10 cellular contexts compared by ENCODE assay signal in genomic region chr6:11766589-11767450, GRCh38. TPM values are rescaled to one million over a fixed set of nuclear protein-coding genes. Genes with fewer than 3 reads are reported as not detected.
A peak's percentile ranks its signal among the peaks of the same experiment; 100 is the strongest.
DNase-seq lines count a peak whose midpoint lies in the region; TF ChIP-seq lines count a peak whose summit lies in the region.
"Had no signal": no experiment of that assay in that cellular context is flagged by ENCODE, and none has a peak within 500 bp of the region (broad histone marks: within the 10 kb centered on the region; RNA-seq: fewer than 3 reads in every experiment).

No MANE protein-coding gene starts in this region.

- H3F3A ChIP-seq in PC-9 (ENCODE audit: insufficient read depth, low read depth): peaks cover 60% of the 10 kb centered on the region

- H3K4me3 Mint-ChIP-seq in glutamatergic neuron (ENCODE audit: unreplicated experiment): no peak overlapping the region
- H3K4me3 Mint-ChIP-seq: activated CD8-positive, alpha-beta memory T cell treated with anti-CD3 and anti-CD28 coated beads, Interleukin-2, amount 10 ng/mL, durations not matched to agents 7 days and 5 days; stimulated activated effector memory CD8-positive, alpha-beta T cell treated with anti-CD3 and anti-CD28 coated beads, Interleukin-12 subunit alpha, Interleukin-12 subunit beta, amount 100 ng/mL, for 72 hours had no signal

- DNase-seq in COLO829 (ENCODE audit: low spot score) (peak; percentile 91), PC-9 (peak; percentile 61 to 99), epithelial cell of esophagus (ENCODE audit: low read depth) (peak; percentile 95), non-pigmented ciliary epithelial cell (ENCODE audit: low read depth) (peak; percentile 96), glutamatergic neuron (no peak), HEK293T (ENCODE audit: extremely low spot score) (no peak), inferior parietal cortex (ENCODE audit: extremely low spot score) (no peak), DMS 273 treated with DMSO at 0.1 percent for 48 hours (lab: John Stamatoyannopoulos, UW) (no peak)
- DNase-seq: activated CD8-positive, alpha-beta memory T cell treated with anti-CD3 and anti-CD28 coated beads, Interleukin-2, amount 10 ng/mL, durations not matched to agents 7 days and 5 days had no signal

- no peaks in the 10 kb centered on the region for H3K9me3 Mint-ChIP-seq in glutamatergic neuron (ENCODE audit: unreplicated experiment)
- H3K9me3 Mint-ChIP-seq: stimulated activated effector memory CD8-positive, alpha-beta T cell treated with anti-CD3 and anti-CD28 coated beads, Interleukin-12 subunit alpha, Interleukin-12 subunit beta, amount 100 ng/mL, for 72 hours had no signal

- peak overlapping the region; percentile 10; the same call in 1 of the 2 replicates for H3K4me3 ChIP-seq in PC-9
- H3K4me3 ChIP-seq in epithelial cell of esophagus (ENCODE audit: low read length): no peak overlapping the region

- no peaks in the 10 kb centered on the region for H3K9me2 ChIP-seq in PC-9 (ENCODE audit: insufficient read depth)

- H3K27me3 Mint-ChIP-seq in glutamatergic neuron (ENCODE audit: unreplicated experiment): no peaks in the 10 kb centered on the region

- H3K27me3 ChIP-seq in PC-9 (ENCODE audit: insufficient read depth, low read depth): no peaks in the 10 kb centered on the region

- H3K4me1 ChIP-seq in PC-9 (replicated peaks; ENCODE audit: insufficient read depth): peaks cover 98% of the 10 kb centered on the region

- peaks cover 11% of the 10 kb centered on the region for H3K4me1 Mint-ChIP-seq in glutamatergic neuron (ENCODE audit: low read depth, unreplicated experiment)
- H3K4me1 Mint-ChIP-seq: activated CD8-positive, alpha-beta memory T cell treated with anti-CD3 and anti-CD28 coated beads, Interleukin-2, amount 10 ng/mL, durations not matched to agents 7 days and 5 days had no signal

- CTCF ChIA-PET in PC-9 (lab: Charles Lee): interaction anchor here (0.6 kb wide), 1 partner anchor 13 kb away, joined by 3 read pairs; no protein-coding TSS in a partner anchor
- CTCF ChIA-PET in HEK293T (lab: Yijun Ruan, JAX): no interaction called here

- peaks cover 6% of the 10 kb centered on the region; the same call in 1 of the 2 replicates for H3K79me2 ChIP-seq in PC-9 (ENCODE audit: low read depth)

- H3K36me3 ChIP-seq in PC-9 (ENCODE audit: low read depth): no peaks in the 10 kb centered on the region

- BruUV-seq in PC-9 (replicated peaks; lab: Mats Ljungman, UMichigan): TSS peak; percentile 24

- peak overlapping the region; percentile 56 for H3K4me2 ChIP-seq in PC-9

- H4K20me1 ChIP-seq in PC-9 (ENCODE audit: insufficient read depth): no peaks in the 10 kb centered on the region

- H3K27ac Mint-ChIP-seq in glutamatergic neuron (ENCODE audit: unreplicated experiment): no peak overlapping the region
- H3K27ac Mint-ChIP-seq: activated CD8-positive, alpha-beta memory T cell treated with anti-CD3 and anti-CD28 coated beads, Interleukin-2, amount 10 ng/mL, durations not matched to agents 7 days and 5 days; stimulated activated effector memory CD8-positive, alpha-beta T cell treated with anti-CD3 and anti-CD28 coated beads, Interleukin-12 subunit alpha, Interleukin-12 subunit beta, amount 100 ng/mL, for 72 hours had no signal

- POLR2A ChIA-PET in PC-9 (lab: Charles Lee; ENCODE audit: unreplicated experiment): interaction anchor here (0.5 to 0.7 kb wide), 3 partner anchors 17 to 71 kb away, joined by 3 to 9 read pairs (median 5); no protein-coding TSS in a partner anchor
- POLR2A ChIA-PET in HEK293T (lab: Yijun Ruan, JAX): no interaction called here

- TF ChIP-seq CTCF in PC-9 (conservative IDR thresholded peaks at IDR 0.05) (no peak), epithelial cell of esophagus (IDR thresholded peaks at IDR 0.05; ENCODE audit: insufficient read depth, low read depth, low read length, missing control alignments) (no peak), glutamatergic neuron (IDR thresholded peaks at IDR 0.05; ENCODE audit: partially characterized antibody, unreplicated experiment) (no peak)

- H3K27ac ChIP-seq in PC-9: peak overlapping the region; percentile 98

- H3K36me3 Mint-ChIP-seq in glutamatergic neuron (ENCODE audit: unreplicated experiment): no peaks in the 10 kb centered on the region
- H3K36me3 Mint-ChIP-seq: activated CD8-positive, alpha-beta memory T cell treated with anti-CD3 and anti-CD28 coated beads, Interleukin-2, amount 10 ng/mL, durations not matched to agents 7 days and 5 days had no signal

- H3K9me3 ChIP-seq in PC-9 (ENCODE audit: insufficient read depth, low read depth): no peaks in the 10 kb centered on the region

- intact Hi-C loops in PC-9 (cut with micrococcal nuclease; ENCODE audit: unreplicated experiment): loop anchor here (1.0 to 10.0 kb wide), 4 partner anchors 82 to 378 kb away; no protein-coding TSS in a partner anchor

- H2AFZ ChIP-seq in PC-9: peak overlapping the region; percentile 46

TF ChIP-seq in HEK293T, 16 proteins besides CTCF, POLR2A, EP300 and RAD21:
- TF ChIP-seq NFRKB (IDR thresholded peaks at IDR 0.05) (no peak), ARNT (IDR thresholded peaks at IDR 0.05) (no peak), HDGF (IDR thresholded peaks at IDR 0.05; ENCODE audit: borderline replicate concordance) (no peak), FOXA1 (IDR thresholded peaks at IDR 0.05) (no peak), PKNOX1 (IDR thresholded peaks at IDR 0.05) (no peak), FOXM1 (IDR thresholded peaks at IDR 0.05; ENCODE audit: borderline replicate concordance) (no peak), ZNF384 (IDR thresholded peaks at IDR 0.05) (no peak)

RNA-seq across cellular contexts. Expression of gene ADTRP, which starts 11.8 kb away (rescaled TPM):
- total RNA-seq in PC-9 (2021): 4.1 and 7.9 TPM in 2 replicates
- not detected for total RNA-seq in glutamatergic neuron (ENCODE audit: unreplicated experiment)

Comparison
In these comparisons a context has a peak if more than half of its experiments do, and no peak if none do; other contexts are left out.
1. DNase-seq: peak in COLO829 (single experiment), PC-9 (2 of 2), epithelial cell of esophagus (single experiment) and non-pigmented ciliary epithelial cell (single experiment); none in glutamatergic neuron (single experiment), HEK293T (single experiment), inferior parietal cortex (single experiment) and DMS 273 treated with DMSO at 0.1 percent for 48 hours (single experiment).